30 cellular contexts compared by ENCODE assay signal in the genomic region with DNA sequence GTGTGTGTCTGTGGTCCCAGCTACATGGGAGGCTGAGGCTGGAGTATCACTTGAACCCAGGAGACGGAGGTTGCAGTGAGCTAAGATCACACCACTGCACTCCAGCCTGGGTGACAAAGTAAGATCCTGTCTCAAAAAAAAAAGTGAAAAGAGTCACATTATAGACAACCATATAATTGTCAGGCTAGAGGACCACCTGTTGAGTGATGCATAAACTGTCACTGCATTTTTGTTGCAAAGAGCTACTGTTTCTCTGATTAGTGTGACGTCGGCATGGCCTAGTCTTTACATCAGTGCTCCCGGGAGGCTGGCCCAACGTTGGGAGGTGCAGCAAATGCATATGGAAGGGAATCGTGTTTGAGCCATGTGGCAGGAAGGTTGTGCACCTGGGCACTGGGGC.
"Had no signal": no experiment of that assay in that cellular context is flagged by ENCODE, and none has a peak within 500 bp of the region (broad histone marks: within the 10 kb centered on the region; RNA-seq: fewer than 3 reads in every experiment).

No MANE protein-coding gene starts in this region.

- H3K4me1 ChIP-seq: body of pancreas had no signal

- H3K9me3 Mint-ChIP-seq: activated naive CD8-positive, alpha-beta T cell treated with anti-CD3 and anti-CD28 coated beads for 36 hours; T-helper 1 cell treated with Interleukin-12 subunit alpha and Interleukin-12 subunit beta and Interleukin-4 antibody, amounts not matched to agents 30 μg/mL and 1 μg/mL, for 36 hours; T-helper 2 cell treated with Interferon-gamma antibody and Interleukin-4, amounts not matched to agents 5 μg/mL and 100 μg/mL, for 36 hours had no signal

- H3K36me3 ChIP-seq: adrenal gland had no signal

- H3K27ac ChIP-seq: adrenal gland, body of pancreas, SJSA1 had no signal

- H3K27me3 Mint-ChIP-seq: activated CD4-positive, alpha-beta T cell treated with anti-CD3 and anti-CD28 coated beads, Interleukin-2, amount 10 ng/mL, durations not matched to agents 7 days and 5 days; activated CD8-positive, alpha-beta memory T cell treated with anti-CD3 and anti-CD28 coated beads, Interleukin-2, amount 10 ng/mL, durations not matched to agents 7 days and 5 days; activated naive CD8-positive, alpha-beta T cell treated with anti-CD3 and anti-CD28 coated beads for 36 hours had no signal

- DNase-seq: activated CD4-positive, alpha-beta T cell treated with anti-CD3 and anti-CD28 coated beads, Interleukin-2, amount 10 ng/mL, durations not matched to agents 7 days and 5 days; activated CD4-positive, alpha-beta T cell treated with anti-CD3 and anti-CD28 coated beads, Interleukin-2, amount 50 U/mL, for 48 hours; activated CD8-positive, alpha-beta memory T cell treated with anti-CD3 and anti-CD28 coated beads for 24 hours; activated CD8-positive, alpha-beta memory T cell treated with anti-CD3 and anti-CD28 coated beads, Interleukin-2, amount 10 ng/mL, durations not matched to agents 7 days and 5 days; activated CD8-positive, alpha-beta memory T cell treated with anti-CD3 and anti-CD28 coated beads, Interleukin-2, amount 50 U/mL, for 48 hours; activated effector memory CD4-positive, alpha-beta T cell treated with anti-CD3 and anti-CD28 coated beads, Interleukin-2, amount 50 U/mL, for 16 hours; activated naive CD4-positive, alpha-beta T cell; activated naive CD4-positive, alpha-beta T cell treated with anti-CD3 and anti-CD28 coated beads, Interleukin-2, amount 50 U/mL, for 16 hours; activated naive CD8-positive, alpha-beta T cell treated with anti-CD3 and anti-CD28 coated beads for 36 hours; adrenal gland; body of pancreas; caudate nucleus; cerebellar nuclear complex; Karpas-422; KBM-7; MM.1S; MV-4-11; NCI-H1092; NCI-H1436 treated with DMSO at 0.1 percent for 48 hours; NCI-H1694 treated with DMSO at 0.1 percent for 48 hours; NCI-H2029; NCI-H345; NCI-H524 treated with DMSO at 0.1 percent for 48 hours; RPMI8226; SHP77 treated with DMSO at 0.1 percent for 48 hours; SK-N-SH had no signal

- ATAC-seq: activated CD8-positive, alpha-beta memory T cell treated with anti-CD3 and anti-CD28 coated beads, Interleukin-2, amount 10 ng/mL, durations not matched to agents 7 days and 5 days; body of pancreas; Panc1 had no signal

- H3K4me3 Mint-ChIP-seq: activated CD4-positive, alpha-beta T cell treated with anti-CD3 and anti-CD28 coated beads, Interleukin-2, amount 10 ng/mL, durations not matched to agents 7 days and 5 days; activated CD8-positive, alpha-beta memory T cell treated with anti-CD3 and anti-CD28 coated beads, Interleukin-2, amount 10 ng/mL, durations not matched to agents 7 days and 5 days; activated naive CD8-positive, alpha-beta T cell treated with anti-CD3 and anti-CD28 coated beads for 36 hours; T-helper 1 cell treated with Interleukin-12 subunit alpha and Interleukin-12 subunit beta and Interleukin-4 antibody, amounts not matched to agents 30 μg/mL and 1 μg/mL, for 36 hours; T-helper 2 cell treated with Interferon-gamma antibody and Interleukin-4, amounts not matched to agents 5 μg/mL and 100 μg/mL, for 36 hours had no signal

- H3K27me3 ChIP-seq: adrenal gland, body of pancreas, SJSA1 had no signal

- H3K4me2 ChIP-seq: SK-N-SH had no signal

- H3K4me3 ChIP-seq: adrenal gland, body of pancreas, SJSA1 had no signal

- H3K9me3 ChIP-seq: adrenal gland, body of pancreas, SJSA1, SK-N-SH had no signal

- H3K9ac ChIP-seq: SK-N-SH had no signal

- H3K27ac Mint-ChIP-seq: activated CD4-positive, alpha-beta T cell treated with anti-CD3 and anti-CD28 coated beads, Interleukin-2, amount 10 ng/mL, durations not matched to agents 7 days and 5 days; activated CD8-positive, alpha-beta memory T cell treated with anti-CD3 and anti-CD28 coated beads, Interleukin-2, amount 10 ng/mL, durations not matched to agents 7 days and 5 days; activated naive CD8-positive, alpha-beta T cell treated with anti-CD3 and anti-CD28 coated beads for 36 hours; T-helper 1 cell treated with Interleukin-12 subunit alpha and Interleukin-12 subunit beta and Interleukin-4 antibody, amounts not matched to agents 30 μg/mL and 1 μg/mL, for 36 hours; T-helper 2 cell treated with Interferon-gamma antibody and Interleukin-4, amounts not matched to agents 5 μg/mL and 100 μg/mL, for 36 hours had no signal
